21 cellular contexts compared by ENCODE assay signal in the genomic region with DNA sequence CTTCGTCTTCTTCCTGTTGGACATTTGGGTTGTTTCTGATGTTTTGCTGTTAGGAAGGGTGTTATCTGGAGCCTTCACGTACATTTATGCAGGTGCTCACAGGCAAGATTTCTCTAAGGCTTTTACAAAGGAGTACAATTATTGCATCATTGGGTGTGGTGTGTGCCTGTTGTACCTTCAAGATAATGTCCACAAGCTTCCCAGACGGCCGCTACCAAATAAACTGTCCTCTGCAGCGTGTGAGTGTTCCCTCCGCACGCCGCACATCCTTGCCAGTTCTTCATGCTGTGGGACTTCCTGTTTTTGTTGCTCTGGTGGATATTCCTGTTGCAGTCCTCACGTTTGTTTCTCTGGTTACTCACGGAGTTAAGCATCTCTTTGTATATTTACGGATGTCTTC.
A peak's percentile ranks its signal among the peaks of the same experiment; 100 is the strongest.
DNase-seq lines count a peak whose midpoint lies in the region; TF ChIP-seq lines count a peak whose summit lies in the region.
"Had no signal": no experiment of that assay in that cellular context is flagged by ENCODE, and none has a peak within 500 bp of the region (broad histone marks: within the 10 kb centered on the region; RNA-seq: fewer than 3 reads in every experiment).

No MANE protein-coding gene starts in this region.

- H3K27me3 ChIP-seq in BLaER1 treated with 17β-estradiol and CSF1 and Interleukin-3, amounts not matched to agents 10 nM and 100 nM = no peaks in the 10 kb centered on the region
- H3K27me3 ChIP-seq in thyroid gland = no peaks in the 10 kb centered on the region
- no peaks in the 10 kb centered on the region for H3K27me3 ChIP-seq in CD8-positive, alpha-beta memory T cell (ENCODE audit: insufficient read depth, low read length, poor library complexity, severe bottlenecking)
- H3K27me3 ChIP-seq: ascending aorta, Peyer's patch had no signal

- peaks cover 32 to 99% (median 54%) of the 10 kb centered on the region in 11 experiments; a peak in 21 of 22 replicates for H4K20me1 ChIP-seq in BLaER1 treated with 17β-estradiol and CSF1 and Interleukin-3, amounts not matched to agents 10 nM and 100 nM

- WGBS in thyroid gland, 2 donors = 75 to 86% methylated on average over 11 of the region's 11 CpGs

- no peak for TF ChIP-seq CTCF in astrocyte of the spinal cord (IDR thresholded peaks at IDR 0.05; ENCODE audit: low read depth, low read length)
- no peak for TF ChIP-seq CTCF in glutamatergic neuron (IDR thresholded peaks at IDR 0.05; ENCODE audit: partially characterized antibody, unreplicated experiment)
- no peak for TF ChIP-seq CTCF in thyroid gland (IDR thresholded peaks at IDR 0.05)

- peak overlapping the region; percentile 45 to 72 (median 64) for H3K4me2 ChIP-seq in BLaER1 treated with 17β-estradiol and CSF1 and Interleukin-3, amounts not matched to agents 10 nM and 100 nM

- no peak overlapping the region; a peak in 1 of 20 replicates for H3K4me3 ChIP-seq in BLaER1 treated with 17β-estradiol and CSF1 and Interleukin-3, amounts not matched to agents 10 nM and 100 nM
- no peak overlapping the region for H3K4me3 ChIP-seq in astrocyte of the spinal cord (ENCODE audit: low read depth, low read length)
- H3K4me3 ChIP-seq in thyroid gland (replicated peaks in 1 of 3) = no peak overlapping the region
- no peak overlapping the region for H3K4me3 ChIP-seq in CD8-positive, alpha-beta memory T cell (ENCODE audit: low read length)
- H3K4me3 ChIP-seq: ascending aorta, GM23248, Peyer's patch had no signal

- H3K36me3 Mint-ChIP-seq in glutamatergic neuron (ENCODE audit: unreplicated experiment) = peaks cover 18% of the 10 kb centered on the region
- peaks cover 0 to 80% (median 40%) of the 10 kb centered on the region in 3 donors for H3K36me3 Mint-ChIP-seq in CD8-positive, alpha-beta memory T cell

- peaks cover 28 to 49% (median 46%) of the 10 kb centered on the region in 10 experiments for H3K4me1 ChIP-seq in BLaER1 treated with 17β-estradiol and CSF1 and Interleukin-3, amounts not matched to agents 10 nM and 100 nM
- peaks cover 20 to 23% of the 10 kb centered on the region in 2 donors for H3K4me1 ChIP-seq in thyroid gland
- no peaks in the 10 kb centered on the region for H3K4me1 ChIP-seq in CD8-positive, alpha-beta memory T cell (ENCODE audit: insufficient read depth, low read length)
- H3K4me1 ChIP-seq: ascending aorta, Caco-2 had no signal

- intact Hi-C loops in thyroid gland (cut with DNase I) = no loop called here

- no peak overlapping the region for H3K27ac Mint-ChIP-seq in glutamatergic neuron (ENCODE audit: unreplicated experiment)
- peak overlapping the region in 2 of 8 donors; percentile 11 to 41 for H3K27ac Mint-ChIP-seq in CD8-positive, alpha-beta memory T cell
- H3K27ac Mint-ChIP-seq: activated CD4-positive, alpha-beta T cell treated with anti-CD3 and anti-CD28 coated beads, Interleukin-2, amount 10 ng/mL, durations not matched to agents 7 days and 5 days had no signal

- peak overlapping the region in 3 of 11 experiments; percentile 1 to 14 (median 12); a peak in 3 of 22 replicates for H3K27ac ChIP-seq in BLaER1 treated with 17β-estradiol and CSF1 and Interleukin-3, amounts not matched to agents 10 nM and 100 nM
- H3K27ac ChIP-seq in thyroid gland = peak overlapping the region in 1 of 3 donors; percentile 22
- no peak overlapping the region for H3K27ac ChIP-seq in CD8-positive, alpha-beta memory T cell (ENCODE audit: low read depth, low read length)
- H3K27ac ChIP-seq: ascending aorta, GM23248 had no signal

- POLR2A ChIA-PET in CD8-positive, alpha-beta memory T cell (lab: Charles Lee) = no interaction called here

- H3K36me3 ChIP-seq in BLaER1 treated with 17β-estradiol and CSF1 and Interleukin-3, amounts not matched to agents 10 nM and 100 nM = peaks cover 48 to 85% (median 58%) of the 10 kb centered on the region in 11 experiments
- H3K36me3 ChIP-seq in thyroid gland = no peaks in the 10 kb centered on the region
- no peaks in the 10 kb centered on the region for H3K36me3 ChIP-seq in CD8-positive, alpha-beta memory T cell (ENCODE audit: insufficient read depth, low read length)

- in situ Hi-C loops in KBM-7 (cut with MboI; ENCODE audit: low pct_unique_long_range_greater_than_20kb, low sequenced_read_pairs) = no loop called here
- in situ Hi-C loops in astrocyte of the spinal cord (cut with HindIII; ENCODE audit: low sequenced_read_pairs) = no loop called here

- peaks cover 5% of the 10 kb centered on the region for H3K4me1 Mint-ChIP-seq in glutamatergic neuron (ENCODE audit: low read depth, unreplicated experiment)
- H3K4me1 Mint-ChIP-seq in CD8-positive, alpha-beta memory T cell = peaks cover 19 to 31% (median 30%) of the 10 kb centered on the region in 3 donors

- H3K9me3 ChIP-seq in BLaER1 treated with 17β-estradiol and CSF1 and Interleukin-3, amounts not matched to agents 10 nM and 100 nM (replicated peaks in 1 of 11) = peaks cover 0 to 4% (median 0%) of the 10 kb centered on the region in 11 experiments; a peak in 2 of 22 replicates
- H3K9me3 ChIP-seq in thyroid gland = no peaks in the 10 kb centered on the region
- H3K9me3 ChIP-seq in CD8-positive, alpha-beta memory T cell (ENCODE audit: low read length) = no peaks in the 10 kb centered on the region
- H3K9me3 ChIP-seq: ascending aorta, Caco-2, Peyer's patch had no signal

- DNase-seq in KBM-7 (peak; percentile 74), astrocyte of the spinal cord (ENCODE audit: low read depth, low spot score) (peak; percentile 17), lung microvascular endothelial cell (ENCODE audit: low read depth in 2 of 2) (peak; percentile 12 to 41), glutamatergic neuron (no peak), middle frontal gyrus (ENCODE audit: extremely low spot score, low spot score) (no peak), thyroid gland (no peak)
- no peak for DNase-seq in CD8-positive, alpha-beta memory T cell
- DNase-seq: activated CD4-positive, alpha-beta T cell treated with anti-CD3 and anti-CD28 coated beads, Interleukin-2, amount 10 ng/mL, durations not matched to agents 7 days and 5 days; activated naive CD4-positive, alpha-beta T cell treated with Interleukin-2 at 50 U/mL for 16 hours; Caco-2; cerebellar nuclear complex; effector memory CD4-positive, alpha-beta T cell; EL; GM23248; NCI-H146; NCI-H2227 treated with DMSO at 0.1 percent for 48 hours; occipital lobe; Peyer's patch; stimulated activated CD4-positive, alpha-beta T cell treated with anti-CD3 and anti-CD28 coated beads, Interleukin-15, amount 100 ng/mL, for 24 hours had no signal

- peaks cover 4% of the 10 kb centered on the region for H3K9me3 Mint-ChIP-seq in glutamatergic neuron (ENCODE audit: unreplicated experiment)
- H3K9me3 Mint-ChIP-seq in CD8-positive, alpha-beta memory T cell = no peaks in the 10 kb centered on the region
- H3K9me3 Mint-ChIP-seq: activated CD4-positive, alpha-beta T cell treated with anti-CD3 and anti-CD28 coated beads, Interleukin-2, amount 10 ng/mL, durations not matched to agents 7 days and 5 days had no signal

- no peak overlapping the region for H3K4me3 Mint-ChIP-seq in glutamatergic neuron (ENCODE audit: unreplicated experiment)
- H3K4me3 Mint-ChIP-seq in CD8-positive, alpha-beta memory T cell = no peak overlapping the region
- H3K4me3 Mint-ChIP-seq: activated CD4-positive, alpha-beta T cell treated with anti-CD3 and anti-CD28 coated beads, Interleukin-2, amount 10 ng/mL, durations not matched to agents 7 days and 5 days had no signal

- H3K27me3 Mint-ChIP-seq in glutamatergic neuron (ENCODE audit: unreplicated experiment) = peaks cover 2% of the 10 kb centered on the region
- no peaks in the 10 kb centered on the region for H3K27me3 Mint-ChIP-seq in CD8-positive, alpha-beta memory T cell
- H3K27me3 Mint-ChIP-seq: activated CD4-positive, alpha-beta T cell treated with anti-CD3 and anti-CD28 coated beads, Interleukin-2, amount 10 ng/mL, durations not matched to agents 7 days and 5 days had no signal

- H3K9ac ChIP-seq in BLaER1 treated with 17β-estradiol and CSF1 and Interleukin-3, amounts not matched to agents 10 nM and 100 nM = peak overlapping the region in 3 of 11 experiments; percentile 11 to 24 (median 22); a peak in 3 of 22 replicates
- H3K9ac ChIP-seq: GM23248 had no signal

- no peak for TF ChIP-seq POLR2A in thyroid gland (IDR thresholded peaks at IDR 0.05)

- CTCF ChIA-PET in CD8-positive, alpha-beta memory T cell (lab: Charles Lee) = no interaction called here

Comparison
In these comparisons a context has a peak if more than half of its experiments do, and no peak if none do; other contexts are left out.
1. DNase-seq: peak in KBM-7 (single experiment), astrocyte of the spinal cord (single experiment) and lung microvascular endothelial cell (2 of 2); none in glutamatergic neuron (single experiment), middle frontal gyrus (single experiment), thyroid gland (0 of 2) and CD8-positive, alpha-beta memory T cell (0 of 5).